ENCODE assay signal across 7 cellular contexts in genomic region chr11:13210424-13210823, GRCh38.
DNase-seq lines count a peak whose midpoint lies in the region; ATAC-seq and TF ChIP-seq lines count a peak whose summit lies in the region.

No MANE protein-coding gene starts in this region.

- no peaks in the 10 kb centered on the region for H4K20me1 ChIP-seq in Karpas-422 (ENCODE audit: insufficient read depth, low read depth, low read length)

- H3K9me3 ChIP-seq in Karpas-422 (ENCODE audit: low read length) (no peaks in the 10 kb centered on the region), Peyer's patch (no peaks in the 10 kb centered on the region), lung (ENCODE audit: control insufficient read depth in 2 of 2, insufficient read depth in 1 of 2, low read length in 1 of 2) (no peaks in the 10 kb centered on the region)

- 35 to 39% methylated on average over 1 of the region's 1 CpG for WGBS in lung, 2 donors

- peak; percentile 79 for DNase-seq in EL
- DNase-seq in Karpas-422, result peak; percentile 62
- peak in 2 of 3 donors; percentile 66 to 82 for DNase-seq in Peyer's patch
- DNase-seq in dedifferentiated amniotic fluid mesenchymal stem cell (ENCODE audit: extremely low spot score), result peak; percentile 79
- DNase-seq in lung (ENCODE audit: low spot score), result peak; percentile 58

- no peaks in the 10 kb centered on the region for H3K79me2 ChIP-seq in Karpas-422 (ENCODE audit: low read length)

- no peak overlapping the region for H3K4me2 ChIP-seq in Karpas-422 (ENCODE audit: low read depth, low read length, poor library complexity, severe bottlenecking)

- TF ChIP-seq POLR2A in Peyer's patch (IDR thresholded peaks at IDR 0.05), result no peak

- H3K4me1 ChIP-seq in Karpas-422 (ENCODE audit: low read length) (no peaks in the 10 kb centered on the region), Peyer's patch (peaks cover 0 to 9% (median 0%) of the 10 kb centered on the region in 4 donors), lung (ENCODE audit: control insufficient read depth in 2 of 2, insufficient read depth in 2 of 2, low read length in 2 of 2) (peaks cover 0 to 5% of the 10 kb centered on the region in 2 donors)

- H2AFZ ChIP-seq in Karpas-422 (ENCODE audit: low read length), result no peak overlapping the region

- H3K27me3 ChIP-seq in Karpas-422 (ENCODE audit: low read length) (no peaks in the 10 kb centered on the region), Peyer's patch (no peaks in the 10 kb centered on the region), lung (ENCODE audit: control insufficient read depth, insufficient read depth) (no peaks in the 10 kb centered on the region)

- no peak overlapping the region for H3K4me3 ChIP-seq in Karpas-422 (ENCODE audit: low read length)
- no peak overlapping the region for H3K4me3 ChIP-seq in Peyer's patch
- H3K4me3 ChIP-seq in lung, result no peak overlapping the region

- H3K36me3 ChIP-seq in Karpas-422 (ENCODE audit: insufficient read depth, low read length) (no peaks in the 10 kb centered on the region), Peyer's patch (no peaks in the 10 kb centered on the region), lung (ENCODE audit: control insufficient read depth in 2 of 2, insufficient read depth in 2 of 2, low read length in 2 of 2) (no peaks in the 10 kb centered on the region)

- ATAC-seq in lung (ENCODE audit: insufficient read depth, low FRiP score) (no peak), GM19035 (IDR thresholded peaks at IDR 0.05; ENCODE audit: unreplicated experiment) (no peak), HG02759 (IDR thresholded peaks at IDR 0.05; ENCODE audit: unreplicated experiment) (no peak)

- H3K9me2 ChIP-seq in Karpas-422 (replicated peaks; ENCODE audit: insufficient read depth, low read length), result no peaks in the 10 kb centered on the region

- peak in 4 of 6 experiments; percentile 36 to 85 (median 82) for TF ChIP-seq CTCF in Peyer's patch (IDR thresholded peaks at IDR 0.05)
- TF ChIP-seq CTCF in lung (IDR thresholded peaks at IDR 0.05; ENCODE audit: control extremely low read depth, extremely low read depth), result peak; percentile 48

- H3K9ac ChIP-seq in Karpas-422 (ENCODE audit: low read length), result no peak overlapping the region

- no peak overlapping the region for H3K27ac ChIP-seq in Karpas-422 (ENCODE audit: low read length)
- no peak overlapping the region for H3K27ac ChIP-seq in Peyer's patch
- no peak overlapping the region for H3K27ac ChIP-seq in lung (ENCODE audit: low read depth in 1 of 2, low read length in 1 of 2)
